1 cellular context compared by ENCODE assay signal in genomic region chr6:54267798-54268197, GRCh38.
TF ChIP-seq lines count a peak whose summit lies in the region.

No MANE protein-coding gene starts in this region.

TF ChIP-seq in H1, 55 proteins besides CTCF, POLR2A, EP300 and RAD21:
- TF ChIP-seq RXRA (IDR thresholded peaks at IDR 0.05; ENCODE audit: insufficient read depth, low read depth, low read length) = no peak
- no peak for TF ChIP-seq ZNF274 (IDR thresholded peaks at IDR 0.05; ENCODE audit: borderline replicate concordance, extremely low read depth, low read length)
- TF ChIP-seq TEAD4 (IDR thresholded peaks at IDR 0.05; ENCODE audit: low read depth, low read length) = peak; percentile 55; the same call in 1 of the 2 replicates
TF ChIP-seq in H1: peak in this region for 1.
